In the genomic region with DNA sequence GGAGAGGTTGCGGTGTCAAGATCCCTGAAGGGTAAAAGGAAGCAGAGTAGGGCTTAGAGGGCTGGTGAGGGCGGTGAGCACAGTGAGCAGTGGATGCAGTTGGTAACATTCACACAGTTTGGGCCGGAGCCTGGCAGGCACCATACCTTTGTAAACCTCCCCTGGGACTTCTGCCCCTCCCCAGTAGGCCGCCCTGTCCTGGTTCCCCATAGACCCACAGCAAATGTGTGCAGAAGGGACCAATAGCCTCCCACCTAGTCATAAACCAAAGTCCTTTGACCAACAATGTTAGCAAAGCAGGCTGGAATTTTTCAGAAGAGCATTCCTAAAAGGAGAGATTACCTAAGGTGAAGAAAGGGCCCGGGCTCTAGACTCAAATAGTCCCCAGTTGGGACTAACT, we compare ENCODE assay signal across 1 cellular context.
TF ChIP-seq lines count a peak whose summit lies in the region.

No MANE protein-coding gene starts in this region.

TF ChIP-seq in HepG2, 621 proteins besides CTCF, POLR2A, EP300 and RAD21:
- TF ChIP-seq NFYB (CRISPR knock-in tag; IDR thresholded peaks at IDR 0.05) (no peak), HNF4A (CRISPR knock-in tag; IDR thresholded peaks at IDR 0.05) (peak; percentile 33; the same call in 1 of the 2 replicates), TBP (CRISPR knock-in tag; IDR thresholded peaks at IDR 0.05) (no peak), ZFX (CRISPR knock-in tag; IDR thresholded peaks at IDR 0.05; ENCODE audit: low read depth) (0 out of 2 replicates have a peak, but pooled peaks have one; percentile 13), TEAD3 (CRISPR knock-in tag; optimal IDR thresholded peaks at IDR 0.05; ENCODE audit: borderline replicate concordance) (peak; percentile 12), BCL6 (CRISPR knock-in tag; IDR thresholded peaks at IDR 0.05) (peak; percentile 29; the same call in 1 of the 2 replicates), SPEN (CRISPR knock-in tag; IDR thresholded peaks at IDR 0.05; ENCODE audit: low read depth) (0 out of 2 replicates have a peak, but pooled peaks have one; percentile 22), HNF4G (IDR thresholded peaks at IDR 0.05; ENCODE audit: borderline replicate concordance, low read depth, low read length) (peak; percentile 4; the same call in 1 of the 2 replicates), HNF4G (CRISPR knock-in tag; IDR thresholded peaks at IDR 0.05; ENCODE audit: borderline replicate concordance, low read depth) (no peak), ZFY (CRISPR knock-in tag; IDR thresholded peaks at IDR 0.05) (peak; percentile 45; the same call in 1 of the 2 replicates)
- TF ChIP-seq, protein P1, sequence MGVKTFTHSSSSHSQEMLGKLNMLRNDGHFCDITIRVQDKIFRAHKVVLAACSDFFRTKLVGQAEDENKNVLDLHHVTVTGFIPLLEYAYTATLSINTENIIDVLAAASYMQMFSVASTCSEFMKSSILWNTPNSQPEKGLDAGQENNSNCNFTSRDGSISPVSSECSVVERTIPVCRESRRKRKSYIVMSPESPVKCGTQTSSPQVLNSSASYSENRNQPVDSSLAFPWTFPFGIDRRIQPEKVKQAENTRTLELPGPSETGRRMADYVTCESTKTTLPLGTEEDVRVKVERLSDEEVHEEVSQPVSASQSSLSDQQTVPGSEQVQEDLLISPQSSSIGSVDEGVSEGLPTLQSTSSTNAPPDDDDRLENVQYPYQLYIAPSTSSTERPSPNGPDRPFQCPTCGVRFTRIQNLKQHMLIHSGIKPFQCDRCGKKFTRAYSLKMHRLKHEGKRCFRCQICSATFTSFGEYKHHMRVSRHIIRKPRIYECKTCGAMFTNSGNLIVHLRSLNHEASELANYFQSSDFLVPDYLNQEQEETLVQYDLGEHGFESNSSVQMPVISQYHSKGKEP (CRISPR knock-in tag; IDR thresholded peaks at IDR 0.05), result no peak
- TF ChIP-seq, protein P2, sequence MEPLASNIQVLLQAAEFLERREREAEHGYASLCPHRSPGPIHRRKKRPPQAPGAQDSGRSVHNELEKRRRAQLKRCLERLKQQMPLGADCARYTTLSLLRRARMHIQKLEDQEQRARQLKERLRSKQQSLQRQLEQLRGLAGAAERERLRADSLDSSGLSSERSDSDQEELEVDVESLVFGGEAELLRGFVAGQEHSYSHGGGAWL (CRISPR knock-in tag; IDR thresholded peaks at IDR 0.05), result no peak
- TF ChIP-seq, protein P3, sequence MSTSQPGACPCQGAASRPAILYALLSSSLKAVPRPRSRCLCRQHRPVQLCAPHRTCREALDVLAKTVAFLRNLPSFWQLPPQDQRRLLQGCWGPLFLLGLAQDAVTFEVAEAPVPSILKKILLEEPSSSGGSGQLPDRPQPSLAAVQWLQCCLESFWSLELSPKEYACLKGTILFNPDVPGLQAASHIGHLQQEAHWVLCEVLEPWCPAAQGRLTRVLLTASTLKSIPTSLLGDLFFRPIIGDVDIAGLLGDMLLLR (CRISPR knock-in tag; IDR thresholded peaks at IDR 0.05), result no peak
TF ChIP-seq in HepG2: peak in this region for 7.
